Comparison of ENCODE assay signal across 18 cellular contexts in genomic region chr9:38651400-38652042, GRCh38. TPM values are rescaled to one million over a fixed set of nuclear protein-coding genes. Genes with fewer than 3 reads are reported as not detected.
"Had no signal": no experiment of that assay in that cellular context is flagged by ENCODE, and none has a peak within 500 bp of the region (broad histone marks: within the 10 kb centered on the region; RNA-seq: fewer than 3 reads in every experiment).

No MANE protein-coding gene starts in this region.

- H3K9me3 ChIP-seq: neutrophil, right lobe of liver, spleen, vagina had no signal

- H3K27me3 ChIP-seq: right lobe of liver, vagina had no signal

- DNase-seq: activated CD4-positive, alpha-beta T cell treated with anti-CD3 and anti-CD28 coated beads, Interleukin-2, amount 50 U/mL, for 4 hours; activated CD4-positive, CD25-positive, alpha-beta regulatory T cell; activated gamma-delta T cell treated with Interleukin-2 at 50 U/mL for 16 hours; activated naive CD8-positive, alpha-beta T cell treated with anti-CD3 and anti-CD28 coated beads, Interleukin-2, amount 10 ng/mL, durations not matched to agents 7 days and 5 days; activated T-cell treated with anti-CD3 and anti-CD28 coated beads, Interleukin-2, amount 50 U/mL, for 4 hours; aorta; cortex of kidney; effector CD8-positive, alpha-beta T cell; naive thymus-derived CD4-positive, alpha-beta T cell; right lobe of liver; spleen; stimulated activated CD4-positive, alpha-beta T cell treated with anti-CD3 and anti-CD28 coated beads, Interleukin-2, amount 100 ng/mL, for 24 hours; T-helper 2 cell had no signal

- ATAC-seq: activated T-cell treated with anti-CD3 and anti-CD28 coated beads, Interleukin-2, amount 50 U/mL, for 4 hours; naive thymus-derived CD4-positive, alpha-beta T cell; right lobe of liver had no signal

- H3K36me3 ChIP-seq: neutrophil, right lobe of liver, spleen, vagina had no signal

- H3K4me3 ChIP-seq: hepatocyte, lung, right lobe of liver, spleen, vagina had no signal

- H3K27ac ChIP-seq: hepatocyte, neutrophil, right lobe of liver, spleen, vagina had no signal

- H3K79me2 ChIP-seq: hepatocyte had no signal

- H3K4me1 ChIP-seq: right lobe of liver, spleen, vagina had no signal

- H3K4me2 ChIP-seq: hepatocyte had no signal

- H2AFZ ChIP-seq: hepatocyte had no signal

RNA-seq across cellular contexts. Expression of gene ANKRD18A, which starts 31.1 kb away (rescaled TPM):
- total RNA-seq: fibroblast of lung had no signal
- polyA plus RNA-seq: aorta, fibroblast of lung had no signal
